Comparison of ENCODE assay signal across 9 cellular contexts in genomic region chr5:126490167-126490937, GRCh38.
DNase-seq lines count a peak whose midpoint lies in the region; ATAC-seq and TF ChIP-seq lines count a peak whose summit lies in the region.
"Had no signal": no experiment of that assay in that cellular context is flagged by ENCODE, and none has a peak within 500 bp of the region (broad histone marks: within the 10 kb centered on the region; RNA-seq: fewer than 3 reads in every experiment).

No MANE protein-coding gene starts in this region.

- DNase-seq in GM04503 (ENCODE audit: low read depth) (peak; percentile 50), RPMI8226 (peak; percentile 10), epithelial cell of proximal tubule (ENCODE audit: low read depth) (no peak), pons (ENCODE audit: low spot score) (peak; percentile 49), NCI-H446 (lab: John Stamatoyannopoulos, UW) (no peak), GOT3 (lab: John Stamatoyannopoulos, UW) (no peak)
- DNase-seq: NCI-H2081 treated with DMSO at 0.1 percent for 48 hours had no signal

- TF ChIP-seq CTCF in epithelial cell of proximal tubule (conservative IDR thresholded peaks at IDR 0.05; ENCODE audit: low read depth, low read length): peak; percentile 30

- H3K4me3 ChIP-seq in epithelial cell of proximal tubule (ENCODE audit: low read depth, low read length): no peak overlapping the region

- no peak for ATAC-seq in HG02970 (IDR thresholded peaks at IDR 0.05; ENCODE audit: low FRiP score, unreplicated experiment)
- no peak for ATAC-seq in GM18861 (IDR thresholded peaks at IDR 0.05; ENCODE audit: unreplicated experiment)

Comparison
In these comparisons a context has a peak if more than half of its experiments do, and no peak if none do; other contexts are left out.
1. DNase-seq: peak in GM04503 (single experiment), RPMI8226 (single experiment) and pons (single experiment); none in epithelial cell of proximal tubule (single experiment), NCI-H446 (0 of 2) and GOT3 (single experiment).